In genomic region chr2:216774620-216775019, GRCh38 we compare ENCODE assay signal across 8 cellular contexts.
DNase-seq lines count a peak whose midpoint lies in the region; ATAC-seq and TF ChIP-seq lines count a peak whose summit lies in the region.
"Had no signal": no experiment of that assay in that cellular context is flagged by ENCODE, and none has a peak within 500 bp of the region (broad histone marks: within the 10 kb centered on the region; RNA-seq: fewer than 3 reads in every experiment).

No MANE protein-coding gene starts in this region.

- intact Hi-C loops in uterus (cut with DNase I; ENCODE audit: low total_unique reads) = no loop called here

- H3K4me1 ChIP-seq in uterus = peaks cover 0 to 6% of the 10 kb centered on the region in 2 donors

- no peak overlapping the region for H3K27ac Mint-ChIP-seq in stimulated activated naive B cell treated with anti-CD40 and anti-IgM and Interleukin-4, amounts not matched to agents 10 μg/mL and 1 μg/mL and 100 μg/mL, for 72 hours
- H3K27ac Mint-ChIP-seq: activated naive CD4-positive, alpha-beta T cell treated with anti-CD3 and anti-CD28 coated beads, Interleukin-2, amount 50 U/mL, for 24 hours had no signal

- no peaks in the 10 kb centered on the region for H3K36me3 Mint-ChIP-seq in stimulated activated naive B cell treated with anti-CD40 and anti-IgM and Interleukin-4, amounts not matched to agents 10 μg/mL and 1 μg/mL and 100 μg/mL, for 72 hours
- H3K36me3 Mint-ChIP-seq: activated naive CD4-positive, alpha-beta T cell treated with anti-CD3 and anti-CD28 coated beads, Interleukin-2, amount 50 U/mL, for 24 hours had no signal

- peak; percentile 18 for ATAC-seq in left lobe of liver
- no peak for ATAC-seq in stimulated activated naive B cell treated with anti-CD40 and anti-IgM and Interleukin-4, amounts not matched to agents 10 μg/mL and 1 μg/mL and 100 μg/mL, for 72 hours (replicated peaks)

- peaks cover 13 to 14% of the 10 kb centered on the region in 2 donors for H3K27me3 Mint-ChIP-seq in stimulated activated naive B cell treated with anti-CD40 and anti-IgM and Interleukin-4, amounts not matched to agents 10 μg/mL and 1 μg/mL and 100 μg/mL, for 72 hours

- H3K4me1 Mint-ChIP-seq in stimulated activated naive B cell treated with anti-CD40 and anti-IgM and Interleukin-4, amounts not matched to agents 10 μg/mL and 1 μg/mL and 100 μg/mL, for 72 hours = peaks cover 0 to 1% of the 10 kb centered on the region in 2 donors
- H3K4me1 Mint-ChIP-seq: activated naive CD4-positive, alpha-beta T cell treated with anti-CD3 and anti-CD28 coated beads, Interleukin-2, amount 50 U/mL, for 24 hours had no signal

- peak; percentile 99 for DNase-seq in LHCN-M2 (ENCODE audit: low read depth)
- peak; percentile 49 for DNase-seq in choroid plexus epithelial cell (ENCODE audit: low read depth)
- DNase-seq in left lobe of liver (ENCODE audit: low spot score) = no peak
- DNase-seq in uterus = peak; percentile 75 to 78
- DNase-seq in activated naive CD4-positive, alpha-beta T cell treated with anti-CD3 and anti-CD28 coated beads, Interleukin-2, amount 50 U/mL, for 16 hours = no peak
- no peak for DNase-seq in stimulated activated naive B cell treated with anti-CD40 and anti-IgM and Interleukin-4, amounts not matched to agents 10 μg/mL and 1 μg/mL and 100 μg/mL, for 72 hours
- no peak for DNase-seq in activated CD4-positive, CD25-positive, alpha-beta regulatory T cell treated with anti-CD3 and anti-CD28 coated beads, Interleukin-2, amount 50 U/mL, for 72 hours

- no peaks in the 10 kb centered on the region for H3K36me3 ChIP-seq in uterus

- peaks cover 3 to 4% of the 10 kb centered on the region in 2 donors for H3K9me3 Mint-ChIP-seq in stimulated activated naive B cell treated with anti-CD40 and anti-IgM and Interleukin-4, amounts not matched to agents 10 μg/mL and 1 μg/mL and 100 μg/mL, for 72 hours
- H3K9me3 Mint-ChIP-seq: activated naive CD4-positive, alpha-beta T cell treated with anti-CD3 and anti-CD28 coated beads, Interleukin-2, amount 50 U/mL, for 24 hours had no signal

- H3K4me3 Mint-ChIP-seq in stimulated activated naive B cell treated with anti-CD40 and anti-IgM and Interleukin-4, amounts not matched to agents 10 μg/mL and 1 μg/mL and 100 μg/mL, for 72 hours = no peak overlapping the region
- H3K4me3 Mint-ChIP-seq: activated naive CD4-positive, alpha-beta T cell treated with anti-CD3 and anti-CD28 coated beads, Interleukin-2, amount 50 U/mL, for 24 hours had no signal

- H3K9me3 ChIP-seq in uterus = no peaks in the 10 kb centered on the region

- H3K4me3 ChIP-seq in choroid plexus epithelial cell (ENCODE audit: low read depth, low read length) = no peak overlapping the region
- no peak overlapping the region for H3K4me3 ChIP-seq in uterus

- no peaks in the 10 kb centered on the region for H3K27me3 ChIP-seq in uterus

- no peak for TF ChIP-seq POLR2A in uterus (IDR thresholded peaks at IDR 0.05)

- peak overlapping the region; percentile 79 to 85 for H3K27ac ChIP-seq in uterus

- TF ChIP-seq CTCF in choroid plexus epithelial cell (conservative IDR thresholded peaks at IDR 0.05; ENCODE audit: low read depth, low read length) (no peak), uterus (IDR thresholded peaks at IDR 0.05) (no peak)

Comparison
In these comparisons a context has a peak if more than half of its experiments do, and no peak if none do; other contexts are left out.
1. DNase-seq: peak in LHCN-M2 (single experiment), choroid plexus epithelial cell (single experiment) and uterus (2 of 2); none in left lobe of liver (single experiment), activated naive CD4-positive, alpha-beta T cell treated with anti-CD3 and anti-CD28 coated beads, Interleukin-2, amount 50 U/mL, for 16 hours (single experiment), stimulated activated naive B cell treated with anti-CD40 and anti-IgM and Interleukin-4, amounts not matched to agents 10 μg/mL and 1 μg/mL and 100 μg/mL, for 72 hours (single experiment) and activated CD4-positive, CD25-positive, alpha-beta regulatory T cell treated with anti-CD3 and anti-CD28 coated beads, Interleukin-2, amount 50 U/mL, for 72 hours (single experiment).